14 cellular contexts compared by ENCODE assay signal in genomic region chr19:3668331-3669133, GRCh38. TPM values are rescaled to one million over a fixed set of nuclear protein-coding genes. Genes with fewer than 3 reads are reported as not detected.
A peak's percentile ranks its signal among the peaks of the same experiment; 100 is the strongest.
DNase-seq lines count a peak whose midpoint lies in the region; ATAC-seq and TF ChIP-seq lines count a peak whose summit lies in the region.
"Had no signal": no experiment of that assay in that cellular context is flagged by ENCODE, and none has a peak within 500 bp of the region (broad histone marks: within the 10 kb centered on the region; RNA-seq: fewer than 3 reads in every experiment).

No MANE protein-coding gene starts in this region.

- no peak for TF ChIP-seq POLR2A in heart left ventricle (IDR thresholded peaks at IDR 0.05)
- TF ChIP-seq POLR2A in esophagus squamous epithelium (IDR thresholded peaks at IDR 0.05), result no peak
- no peak for TF ChIP-seq POLR2A in upper lobe of left lung (IDR thresholded peaks at IDR 0.05)

- peak overlapping the region; percentile 22 for H2BK12ac ChIP-seq in neuronal stem cell (ENCODE audit: low read length)

- H3K27ac ChIP-seq in heart left ventricle (peak overlapping the region; percentile 89 to 100 (median 99)), esophagus squamous epithelium (peak overlapping the region; percentile 82 to 98 (median 93)), neuronal stem cell (replicated peaks; ENCODE audit: low read length) (peak overlapping the region; percentile 30), upper lobe of left lung (peak overlapping the region; percentile 86 to 94 (median 91)), A673 (ENCODE audit: low read depth, low read length, poor library complexity, severe bottlenecking) (no peak overlapping the region)

- no peak overlapping the region for H3K4me3 ChIP-seq in heart left ventricle
- no peak overlapping the region for H3K4me3 ChIP-seq in esophagus squamous epithelium
- H3K4me3 ChIP-seq in neuronal stem cell (ENCODE audit: low read length in 2 of 2), result no peak overlapping the region
- no peak overlapping the region for H3K4me3 ChIP-seq in upper lobe of left lung
- no peak overlapping the region for H3K4me3 ChIP-seq in A673 (ENCODE audit: low read depth, low read length, poor library complexity, severe bottlenecking)

- H3K4me1 ChIP-seq in heart left ventricle (peaks cover 0 to 79% (median 53%) of the 10 kb centered on the region in 12 donors), esophagus squamous epithelium (peaks cover 26 to 73% (median 47%) of the 10 kb centered on the region in 3 donors), neuronal stem cell (ENCODE audit: control insufficient read depth in 2 of 2, insufficient read depth in 1 of 2, low read depth in 1 of 2, low read length in 2 of 2) (peaks cover 40 to 47% of the 10 kb centered on the region in 2 donors), upper lobe of left lung (peaks cover 32 to 61% (median 38%) of the 10 kb centered on the region in 4 donors), A673 (ENCODE audit: insufficient read depth, low read length, poor library complexity, severe bottlenecking) (peaks cover 12% of the 10 kb centered on the region)

- H3K9me3 ChIP-seq in heart left ventricle, result no peaks in the 10 kb centered on the region
- no peaks in the 10 kb centered on the region for H3K9me3 ChIP-seq in esophagus squamous epithelium
- H3K9me3 ChIP-seq in neuronal stem cell (replicated peaks in 1 of 2; ENCODE audit: control insufficient read depth in 2 of 2, insufficient read depth in 1 of 2, low read depth in 1 of 2, low read length in 2 of 2), result peaks cover 0 to 4% of the 10 kb centered on the region in 2 donors
- no peaks in the 10 kb centered on the region for H3K9me3 ChIP-seq in upper lobe of left lung
- H3K9me3 ChIP-seq in A673 (ENCODE audit: low read depth, low read length, poor library complexity, severe bottlenecking), result no peaks in the 10 kb centered on the region

- DNase-seq in heart left ventricle (peak in 1 of 5 donors; percentile 62), left ventricle myocardium superior (no peak), esophagus squamous epithelium (lab: John Stamatoyannopoulos, UW) (no peak), neuronal stem cell (ENCODE audit: low spot score) (no peak), upper lobe of left lung (peak in 1 of 2 donors; percentile 66), A673 (ENCODE audit: low spot score) (no peak)
- no peak for DNase-seq in effector memory CD8-positive, alpha-beta T cell
- no peak for DNase-seq in naive thymus-derived CD8-positive, alpha-beta T cell
- DNase-seq: activated effector memory CD4-positive, alpha-beta T cell treated with Interleukin-2 at 50 U/mL for 16 hours; dermis blood vessel endothelial cell; DMS79; SHP77; stimulated activated CD4-positive, alpha-beta T cell treated with anti-CD3 and anti-CD28 coated beads, Interleukin-2, amount 100 ng/mL, for 24 hours; stimulated activated naive CD8-positive, alpha-beta T cell treated with anti-CD3 and anti-CD28 coated beads, Interleukin-15, Interleukin-2, amounts not matched to agents 100 U/mL and 50 U/mL, for 24 hours had no signal

- peaks cover 8% of the 10 kb centered on the region for H3K36me3 Mint-ChIP-seq in effector memory CD8-positive, alpha-beta T cell (ENCODE audit: insufficient read depth)
- peaks cover 0 to 12% (median 0%) of the 10 kb centered on the region in 3 donors for H3K36me3 Mint-ChIP-seq in naive thymus-derived CD8-positive, alpha-beta T cell

- peak overlapping the region; percentile 95 for H2BK5ac ChIP-seq in neuronal stem cell (ENCODE audit: low read length)

- no peak overlapping the region for H2BK120ac ChIP-seq in neuronal stem cell (ENCODE audit: low read depth, low read length)

- ATAC-seq in heart left ventricle (no peak), left ventricle myocardium superior (no peak), upper lobe of left lung (ENCODE audit: low FRiP score in 2 of 2) (no peak)
- no peak for ATAC-seq in effector memory CD8-positive, alpha-beta T cell (replicated peaks)
- ATAC-seq in naive thymus-derived CD8-positive, alpha-beta T cell, result no peak
- ATAC-seq: stimulated activated naive CD8-positive, alpha-beta T cell treated with anti-CD3 and anti-CD28 coated beads, Interleukin-15, Interleukin-2, amounts not matched to agents 100 U/mL and 50 U/mL, for 24 hours had no signal

- no peak overlapping the region for H2AFZ ChIP-seq in neuronal stem cell (ENCODE audit: low read length)

- H2BK15ac ChIP-seq in neuronal stem cell (ENCODE audit: low read length), result peak overlapping the region; percentile 69

- H2AK5ac ChIP-seq in neuronal stem cell (ENCODE audit: low read depth, low read length), result peak overlapping the region; percentile 89

- no peak overlapping the region for H3K4me3 Mint-ChIP-seq in effector memory CD8-positive, alpha-beta T cell
- H3K4me3 Mint-ChIP-seq in naive thymus-derived CD8-positive, alpha-beta T cell, result peak overlapping the region in 1 of 10 donors; percentile 32

- CTCF ChIA-PET in A673 (lab: Charles Lee), result no interaction called here

- no peak for TF ChIP-seq EP300 in upper lobe of left lung (IDR thresholded peaks at IDR 0.05)

- TF ChIP-seq CTCF in heart left ventricle (IDR thresholded peaks at IDR 0.05), result no peak
- no peak for TF ChIP-seq CTCF in esophagus squamous epithelium (IDR thresholded peaks at IDR 0.05)
- TF ChIP-seq CTCF in upper lobe of left lung (IDR thresholded peaks at IDR 0.05), result no peak
- no peak for TF ChIP-seq CTCF in A673 (conservative IDR thresholded peaks at IDR 0.05; ENCODE audit: low read depth, low read length)

- H3K27ac Mint-ChIP-seq in effector memory CD8-positive, alpha-beta T cell, result peak overlapping the region in 1 of 2 donors; percentile 10
- peak overlapping the region in 4 of 10 donors; percentile 37 to 85 (median 68) for H3K27ac Mint-ChIP-seq in naive thymus-derived CD8-positive, alpha-beta T cell

- peak overlapping the region; percentile 80 for H3K23ac ChIP-seq in neuronal stem cell (ENCODE audit: low read depth, low read length, poor library complexity)

- peak overlapping the region; percentile 82 for H3K14ac ChIP-seq in neuronal stem cell (ENCODE audit: low read length)

- H3K18ac ChIP-seq in neuronal stem cell (ENCODE audit: low read length), result peak overlapping the region; percentile 80

- H4K91ac ChIP-seq in neuronal stem cell (ENCODE audit: low read depth, low read length, poor library complexity), result no peak overlapping the region

- no TSS peak for BruUV-seq in A673 (replicated peaks; lab: Mats Ljungman, UMichigan)

- H3K4me1 Mint-ChIP-seq in effector memory CD8-positive, alpha-beta T cell (ENCODE audit: low read depth in 2 of 2), result peaks cover 16 to 31% of the 10 kb centered on the region in 2 donors
- peaks cover 10 to 39% (median 30%) of the 10 kb centered on the region in 4 donors for H3K4me1 Mint-ChIP-seq in naive thymus-derived CD8-positive, alpha-beta T cell

- no peaks in the 10 kb centered on the region for H3K9me3 Mint-ChIP-seq in effector memory CD8-positive, alpha-beta T cell
- no peaks in the 10 kb centered on the region for H3K9me3 Mint-ChIP-seq in naive thymus-derived CD8-positive, alpha-beta T cell

- H3K79me1 ChIP-seq in neuronal stem cell (ENCODE audit: low read depth, low read length), result peaks cover 28% of the 10 kb centered on the region

- no peaks in the 10 kb centered on the region for H3K27me3 ChIP-seq in heart left ventricle
- no peaks in the 10 kb centered on the region for H3K27me3 ChIP-seq in esophagus squamous epithelium
- no peaks in the 10 kb centered on the region for H3K27me3 ChIP-seq in neuronal stem cell (ENCODE audit: control insufficient read depth in 3 of 3, insufficient read depth in 3 of 3, low read depth in 1 of 3, low read length in 3 of 3)
- H3K27me3 ChIP-seq in upper lobe of left lung, result no peaks in the 10 kb centered on the region
- no peaks in the 10 kb centered on the region for H3K27me3 ChIP-seq in A673 (replicated peaks; ENCODE audit: insufficient read depth, low read depth, low read length, poor library complexity)

- peak overlapping the region; percentile 76 for H3K4ac ChIP-seq in neuronal stem cell (ENCODE audit: low read length)

- intact Hi-C loops in heart left ventricle (cut with DNase I), result loop anchor here in 7 of 10 donors (5.0 to 10.0 kb wide), 4 partner anchors 156 to 536 kb away; partner anchors contain the start of gene EEF2 (in 1 of the 7)
- intact Hi-C loops in left ventricle myocardium superior (cut with micrococcal nuclease), result no loop called here
- intact Hi-C loops in esophagus squamous epithelium (cut with DNase I), result loop anchor here (5.0 kb wide), 1 partner anchor 34 kb away; the partner anchor contains the start of gene PIP5K1C
- intact Hi-C loops in A673 (cut with micrococcal nuclease; ENCODE audit: unreplicated experiment), result no loop called here

- no peak overlapping the region for H4K8ac ChIP-seq in neuronal stem cell (ENCODE audit: low read depth, low read length)

- WGBS in heart left ventricle, 4 donors, result 68 to 79% (median 73%) methylated on average over 20 to 34 of the region's 34 CpGs
- WGBS in esophagus squamous epithelium, 2 donors, result 74 to 78% methylated on average over 15 to 18 of the region's 34 CpGs
- no CpG with 5 or more reads among the region's 34 CpGs for WGBS in neuronal stem cell (ENCODE audit: extremely low coverage in 2 of 2, insufficient read length in 2 of 2, insufficient replicate concordance in 1 of 2), 2 donors
- 90 to 91% methylated on average over 26 to 34 of the region's 34 CpGs for WGBS in upper lobe of left lung, 2 donors

- H3K9ac ChIP-seq in neuronal stem cell (ENCODE audit: low read depth, low read length, poor library complexity), result peak overlapping the region; percentile 70

- POLR2A ChIA-PET in A673 (lab: Charles Lee; ENCODE audit: low non-redundant PET), result no interaction called here
- POLR2A ChIA-PET in naive thymus-derived CD8-positive, alpha-beta T cell (lab: Charles Lee), result interaction anchor here (1.1 to 1.8 kb wide), 2 partner anchors 19 to 22 kb away, joined by 3 to 5 read pairs; no protein-coding TSS in a partner anchor

- H3K36me3 ChIP-seq in heart left ventricle (peaks cover 0 to 24% (median 16%) of the 10 kb centered on the region in 9 donors), esophagus squamous epithelium (peaks cover under 1 to 26% (median 10%) of the 10 kb centered on the region in 3 donors), neuronal stem cell (replicated peaks in 1 of 2; ENCODE audit: control insufficient read depth in 2 of 2, insufficient read depth in 2 of 2, low read length in 2 of 2) (peaks cover 18 to 26% of the 10 kb centered on the region in 2 donors), upper lobe of left lung (peaks cover 0 to 30% (median 12%) of the 10 kb centered on the region in 4 donors), A673 (ENCODE audit: insufficient read depth, low read length, poor library complexity, severe bottlenecking) (peaks cover 4% of the 10 kb centered on the region)

- H3K27me3 Mint-ChIP-seq in effector memory CD8-positive, alpha-beta T cell, result no peaks in the 10 kb centered on the region
- no peaks in the 10 kb centered on the region for H3K27me3 Mint-ChIP-seq in naive thymus-derived CD8-positive, alpha-beta T cell

- H3K4me2 ChIP-seq in neuronal stem cell (ENCODE audit: insufficient read depth, low read length, poor library complexity, severe bottlenecking), result no peak overlapping the region

RNA-seq across cellular contexts. Expression of gene PIP5K1C, which starts 31.7 kb away (rescaled TPM):
- total RNA-seq in heart left ventricle (10 to 100 TPM; 27.8 to 56.6 (median 38.2) TPM), left ventricle myocardium superior (34.7 TPM), esophagus squamous epithelium (10 to 100 TPM; 12.0 to 25.3 (median 15.2) TPM), upper lobe of left lung (10 to 100 TPM; 24.6 to 64.1 (median 43.1) TPM), A673 (2021) (35.5 and 36.8 TPM in 2 replicates)
- polyA plus RNA-seq in heart left ventricle, result 10 to 100 TPM; 23.9 to 31.0 TPM
- polyA plus RNA-seq in neuronal stem cell (2013, experiment 1 of 2), result 25.4 TPM
- 24.7 TPM for polyA plus RNA-seq in neuronal stem cell (2013, experiment 2 of 2)
- 10 to 100 TPM; 30.6 to 32.0 TPM for total RNA-seq in naive thymus-derived CD8-positive, alpha-beta T cell
- 10 to 100 TPM in 1 of 3 donors, 1 to 10 TPM in 2; 3.9 to 10.1 (median 7.4) TPM for polyA plus RNA-seq in naive thymus-derived CD8-positive, alpha-beta T cell

RNA-seq across cellular contexts. Expression of gene TJP3, which starts 39.7 kb away (rescaled TPM):
- total RNA-seq in heart left ventricle (under 1 TPM in 2 of 9 donors, not detected in 7; 0.41 to 0.48 TPM), left ventricle myocardium superior (0.22 TPM), esophagus squamous epithelium (10 to 100 TPM; 23.7 to 71.1 (median 28.0) TPM), upper lobe of left lung (10 to 100 TPM; 27.2 to 94.3 (median 55.5) TPM), A673 (2021) (0.63 TPM in 1 of 2 replicates, not detected in the other)
- under 1 TPM in 1 of 2 donors, not detected in 1; 0.06 TPM for polyA plus RNA-seq in heart left ventricle
- polyA plus RNA-seq in neuronal stem cell (2013, experiment 1 of 2), result 23.4 TPM
- polyA plus RNA-seq in neuronal stem cell (2013, experiment 2 of 2), result 21.0 TPM
- 10 to 100 TPM; 13.0 TPM for total RNA-seq in naive thymus-derived CD8-positive, alpha-beta T cell
- polyA plus RNA-seq in naive thymus-derived CD8-positive, alpha-beta T cell, result 10 to 100 TPM in 1 of 3 donors, 1 to 10 TPM in 2; 5.2 to 11.1 (median 8.9) TPM

RNA-seq across cellular contexts. Expression of gene CACTIN, which starts 41.9 kb away (rescaled TPM):
- total RNA-seq in heart left ventricle (10 to 100 TPM in 8 of 9 donors, 1 to 10 TPM in 1; 9.8 to 23.4 (median 14.1) TPM), left ventricle myocardium superior (13.5 TPM), esophagus squamous epithelium (10 to 100 TPM; 15.9 to 26.7 (median 21.3) TPM), upper lobe of left lung (10 to 100 TPM; 21.5 to 97.4 (median 25.5) TPM), A673 (2021) (35.9 and 36.3 TPM in 2 replicates)
- polyA plus RNA-seq in heart left ventricle, result 10 to 100 TPM; 11.9 to 20.4 TPM
- 23.9 TPM for polyA plus RNA-seq in neuronal stem cell (2013, experiment 1 of 2)
- 25.3 TPM for polyA plus RNA-seq in neuronal stem cell (2013, experiment 2 of 2)
- total RNA-seq in naive thymus-derived CD8-positive, alpha-beta T cell, result 10 to 100 TPM; 42.6 to 54.1 TPM
- polyA plus RNA-seq in naive thymus-derived CD8-positive, alpha-beta T cell, result 10 to 100 TPM in 1 of 3 donors, 1 to 10 TPM in 2; 6.9 to 20.4 (median 9.3) TPM

Comparison
In these comparisons a context has a peak if more than half of its experiments do, and no peak if none do; other contexts are left out.
1. intact Hi-C loops: an anchor here in heart left ventricle (5.0 to 10.0 kb wide) and esophagus squamous epithelium (5.0 kb wide); none called in left ventricle myocardium superior and A673.